In the genomic region with DNA sequence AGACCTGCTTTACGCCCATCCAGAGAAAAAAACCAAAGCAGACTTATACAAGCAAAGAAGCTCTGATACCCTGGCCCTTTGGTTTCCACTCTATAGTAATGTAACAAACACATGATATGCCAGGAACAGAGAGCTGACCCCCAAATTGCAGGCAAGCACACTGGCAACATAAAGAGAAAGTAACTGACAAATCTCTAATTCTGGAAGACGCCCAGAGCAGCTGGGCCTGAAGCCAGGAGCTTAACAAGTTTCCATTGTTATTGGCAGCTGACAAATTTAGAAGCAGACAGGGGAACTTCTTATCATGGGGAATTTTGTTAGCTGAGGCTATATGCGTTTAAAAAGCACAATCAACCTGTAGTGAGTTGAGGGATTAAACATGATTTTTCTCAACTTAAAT, we compare ENCODE assay signal across 8 cellular contexts.
DNase-seq lines count a peak whose midpoint lies in the region; ATAC-seq lines count a peak whose summit lies in the region.

No MANE protein-coding gene starts in this region.

- DNase-seq in NCI-H1694 treated with DMSO at 0.1 percent for 48 hours (lab: John Stamatoyannopoulos, UW) (peak; percentile 9), astrocyte of the hippocampus (ENCODE audit: low read depth, low spot score) (peak; percentile 82), hypothalamus (lab: John Stamatoyannopoulos, UW) (peak in 44 of 51 donors; percentile 10 to 88 (median 60)), 8988T (no peak)

- no peak for ATAC-seq in HG02884 (IDR thresholded peaks at IDR 0.05; ENCODE audit: unreplicated experiment)
- ATAC-seq in HG03457 (IDR thresholded peaks at IDR 0.05; ENCODE audit: unreplicated experiment): no peak
- ATAC-seq in HG03135 (IDR thresholded peaks at IDR 0.05; ENCODE audit: unreplicated experiment): no peak

- H3K27ac ChIP-seq in temporal lobe (ENCODE audit: low read depth, low read length): peak overlapping the region; percentile 77
